In genomic region chr18:14188751-14189406, GRCh38 we compare ENCODE assay signal across 8 cellular contexts. TPM values are rescaled to one million over a fixed set of nuclear protein-coding genes. Genes with fewer than 3 reads are reported as not detected.
DNase-seq lines count a peak whose midpoint lies in the region; ATAC-seq, FAIRE-seq and TF ChIP-seq lines count a peak whose summit lies in the region.
"Not testable (repeated sequence)": the region's sequence is repeated elsewhere in the genome, so short reads cannot be mapped to it uniquely, and the experiment has no call there.

No MANE protein-coding gene starts in this region.

- not testable (repeated sequence) for H3K27ac ChIP-seq in HEK293 (ENCODE audit: extremely low read depth, low read depth, low read length); fibroblast of lung (ENCODE audit: insufficient read depth, low read length)

- not testable (repeated sequence) for H3K4me1 ChIP-seq in HEK293 (ENCODE audit: control insufficient read depth, insufficient read depth, low read length); fibroblast of lung (ENCODE audit: control insufficient read depth, extremely low read depth, insufficient read depth, low read length)

- H3K79me2 ChIP-seq in fibroblast of lung (ENCODE audit: control insufficient read depth, insufficient read depth, low read length) = not testable (repeated sequence)

- H2AFZ ChIP-seq in fibroblast of lung (ENCODE audit: low read length) = not testable (repeated sequence)

- CTCF ChIA-PET in HEK293 (lab: Yijun Ruan, JAX) = not testable (repeated sequence)

- H3K4me3 ChIP-seq in AG10803 (ENCODE audit: low read length); HEK293 (ENCODE audit: low read depth, low read length); bronchial epithelial cell (ENCODE audit: low read depth, low read length); fibroblast of lung (replicated peaks in 1 of 4; ENCODE audit: control extremely low read depth in 1 of 4, insufficient read depth in 1 of 4, low read depth in 3 of 4, low read length in 4 of 4); kidney epithelial cell (ENCODE audit: low read depth, low read length); retinal pigment epithelial cell (ENCODE audit: low read length): not testable (repeated sequence)

- H3K27ac Mint-ChIP-seq in activated T-cell treated with anti-CD3 and anti-CD28 coated beads, Interleukin-2, amount 50 U/mL, for 72 hours = peak overlapping the region; percentile 75

- not testable (repeated sequence) for H3K36me3 ChIP-seq in HEK293 (ENCODE audit: control insufficient read depth in 2 of 2, insufficient read depth in 1 of 2, low read length in 2 of 2); bronchial epithelial cell (ENCODE audit: control insufficient read depth, insufficient read depth, low read length); fibroblast of lung (ENCODE audit: control insufficient read depth, insufficient read depth, low read length); kidney epithelial cell (ENCODE audit: control insufficient read depth, insufficient read depth, low read length)

- TF ChIP-seq CTCF in AG10803 (conservative IDR thresholded peaks at IDR 0.05; ENCODE audit: low read length); HEK293 (tag by site-specific recombination; IDR thresholded peaks at IDR 0.05); bronchial epithelial cell (IDR thresholded peaks at IDR 0.05; ENCODE audit: insufficient read depth, low read length, severe bottlenecking); fibroblast of lung (conservative IDR thresholded peaks at IDR 0.05 in 1 of 2, IDR thresholded peaks at IDR 0.05 in 1 of 2; ENCODE audit: low read depth in 1 of 2, low read length in 2 of 2); kidney epithelial cell (IDR thresholded peaks at IDR 0.05; ENCODE audit: insufficient read depth, low read length, poor library complexity, severe bottlenecking); retinal pigment epithelial cell (conservative IDR thresholded peaks at IDR 0.05; ENCODE audit: low read depth, low read length): not testable (repeated sequence)

- not testable (repeated sequence) for H3K9me3 ChIP-seq in HEK293 (ENCODE audit: control insufficient read depth, insufficient read depth, low read depth, low read length); fibroblast of lung (ENCODE audit: control insufficient read depth, insufficient read depth, low read depth, low read length)

- peak; percentile 14 for DNase-seq in AG10803 (ENCODE audit: low read depth)
- not testable (repeated sequence) for DNase-seq in activated T-cell treated with anti-CD3 and anti-CD28 coated beads, Interleukin-2, amount 50 U/mL, for 72 hours
- DNase-seq in bronchial epithelial cell (ENCODE audit: low read depth) = peak; percentile 90
- DNase-seq in fibroblast of lung (ENCODE audit: low read depth in 2 of 2) = peak; percentile 22 to 63
- peak; percentile 10 for DNase-seq in kidney epithelial cell (ENCODE audit: low read depth)
- DNase-seq in retinal pigment epithelial cell (ENCODE audit: low read depth) = peak; percentile 43

- FAIRE-seq in bronchial epithelial cell (lab: Jason Lieb, UNC) = not testable (repeated sequence)

- not testable (repeated sequence) for H3K27me3 ChIP-seq in bronchial epithelial cell (ENCODE audit: control insufficient read depth, insufficient read depth, low read length); fibroblast of lung (ENCODE audit: control insufficient read depth, insufficient read depth, low read length); kidney epithelial cell (ENCODE audit: control insufficient read depth, insufficient read depth, low read length)

- H3K4me1 Mint-ChIP-seq in activated T-cell treated with anti-CD3 and anti-CD28 coated beads, Interleukin-2, amount 50 U/mL, for 72 hours (ENCODE audit: low read depth) = peaks cover 26% of the 10 kb centered on the region

- not testable (repeated sequence) for ATAC-seq in activated T-cell treated with anti-CD3 and anti-CD28 coated beads, Interleukin-2, amount 50 U/mL, for 72 hours (replicated peaks in 1 of 2)

- POLR2A ChIA-PET in HEK293 (lab: Yijun Ruan, JAX) = not testable (repeated sequence)

- H3K27me3 Mint-ChIP-seq in activated T-cell treated with anti-CD3 and anti-CD28 coated beads, Interleukin-2, amount 50 U/mL, for 72 hours (ENCODE audit: low read depth) = not testable (repeated sequence)

- H3K4me2 ChIP-seq in fibroblast of lung (ENCODE audit: extremely low read depth, insufficient read depth, low read length) = not testable (repeated sequence)

- H3K9ac ChIP-seq in fibroblast of lung (ENCODE audit: insufficient read depth, low read length) = not testable (repeated sequence)

- not testable (repeated sequence) for H3K9me3 Mint-ChIP-seq in activated T-cell treated with anti-CD3 and anti-CD28 coated beads, Interleukin-2, amount 50 U/mL, for 72 hours

- not testable (repeated sequence) for H4K20me1 ChIP-seq in fibroblast of lung (ENCODE audit: control insufficient read depth, extremely low read depth, insufficient read depth, low read length)

- H3K4me3 Mint-ChIP-seq in activated T-cell treated with anti-CD3 and anti-CD28 coated beads, Interleukin-2, amount 50 U/mL, for 72 hours = peak overlapping the region in 1 of 2 donors; percentile 31

- H3K36me3 Mint-ChIP-seq in activated T-cell treated with anti-CD3 and anti-CD28 coated beads, Interleukin-2, amount 50 U/mL, for 72 hours (ENCODE audit: insufficient read depth in 2 of 2) = not testable (repeated sequence)

TF ChIP-seq in HEK293, 187 proteins besides CTCF, POLR2A, EP300 and RAD21:
- peak; percentile 63 for TF ChIP-seq ZNF629 (tag by site-specific recombination; IDR thresholded peaks at IDR 0.05)
- TF ChIP-seq ZNF366 (tag by site-specific recombination; conservative IDR thresholded peaks at IDR 0.05) = 0 out of 2 replicates have a peak, but pooled peaks have one; percentile 36

TF ChIP-seq in PFSK-1, 5 proteins besides CTCF, POLR2A, EP300 and RAD21:
- 0 out of 2 replicates have a peak, but pooled peaks have one; percentile 26 for TF ChIP-seq SIN3A (IDR thresholded peaks at IDR 0.05; ENCODE audit: borderline replicate concordance, insufficient read depth, low read length)

RNA-seq across cellular contexts. Expression of gene ZNF519, which starts 56.6 kb away (rescaled TPM):
- polyA plus RNA-seq in PFSK-1 (2012; ENCODE audit: insufficient read length, low read depth) = 1.8 TPM
- total RNA-seq in activated T-cell treated with anti-CD3 and anti-CD28 coated beads, Interleukin-2, amount 50 U/mL, for 72 hours = 10 to 100 TPM; 24.9 to 25.0 TPM
- total RNA-seq in bronchial epithelial cell (0.64 and 1.3 TPM in 2 replicates), fibroblast of lung (2.6 and 2.8 TPM in 2 replicates), kidney epithelial cell (1.9 and 3.9 TPM in 2 replicates)
- polyA plus RNA-seq in fibroblast of lung = 2.0 and 2.7 TPM in 2 replicates
- polyA plus RNA-seq in fibroblast of lung (2012) = 1.3 and 1.4 TPM in 2 replicates
- polyA minus RNA-seq in fibroblast of lung (ENCODE audit: low replicate concordance) = 1.3 TPM in 1 of 2 replicates, not detected in the other
